9 cellular contexts compared by ENCODE assay signal in the genomic region with DNA sequence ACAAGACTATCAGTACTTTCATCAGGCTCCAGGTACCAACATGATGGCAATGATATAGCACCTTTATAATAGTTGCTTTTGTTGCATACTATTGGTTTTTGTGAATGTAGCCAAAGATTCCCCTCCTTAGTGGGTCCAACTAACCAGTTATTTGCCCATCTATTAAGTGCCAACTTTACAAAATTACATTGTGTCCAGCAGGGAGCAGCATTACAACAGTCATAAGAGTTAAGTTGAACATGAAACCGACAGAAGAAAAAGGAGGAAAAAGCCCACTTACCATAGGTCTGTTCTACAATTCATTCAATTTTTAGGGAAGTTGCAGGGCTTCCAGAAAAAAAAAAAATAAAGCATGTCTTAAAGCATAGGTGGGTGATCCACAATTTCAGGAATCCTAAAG. TPM values are rescaled to one million over a fixed set of nuclear protein-coding genes. Genes with fewer than 3 reads are reported as not detected.
DNase-seq lines count a peak whose midpoint lies in the region; ATAC-seq and TF ChIP-seq lines count a peak whose summit lies in the region.
"Had no signal": no experiment of that assay in that cellular context is flagged by ENCODE, and none has a peak within 500 bp of the region (broad histone marks: within the 10 kb centered on the region; RNA-seq: fewer than 3 reads in every experiment).

No MANE protein-coding gene starts in this region.

- H2AFZ ChIP-seq in MM.1S (ENCODE audit: low read length), result no peak overlapping the region

- H3K9ac ChIP-seq in MM.1S (ENCODE audit: low read length), result no peak overlapping the region

- intact Hi-C loops in MCF 10A (cut with micrococcal nuclease), result loop anchor here (1.0 to 10.0 kb wide), 5 partner anchors 154 to 687 kb away; no protein-coding TSS in a partner anchor
- intact Hi-C loops in breast epithelium (cut with DNase I; ENCODE audit: low total_unique reads), result no loop called here
- intact Hi-C loops in body of pancreas (cut with DNase I), result no loop called here

- H3K36me3 ChIP-seq in breast epithelium, result no peaks in the 10 kb centered on the region
- no peaks in the 10 kb centered on the region for H3K36me3 ChIP-seq in MM.1S (replicated peaks; ENCODE audit: insufficient read depth, low read length)
- H3K36me3 ChIP-seq in body of pancreas (replicated peaks in 1 of 2; ENCODE audit: insufficient read depth in 1 of 2, low read depth in 2 of 2), result no peaks in the 10 kb centered on the region

- H3K4me1 ChIP-seq in breast epithelium (no peaks in the 10 kb centered on the region), MM.1S (ENCODE audit: low read length) (no peaks in the 10 kb centered on the region), body of pancreas (peaks cover 11% of the 10 kb centered on the region)

- TF ChIP-seq POLR2A in breast epithelium (IDR thresholded peaks at IDR 0.05) (no peak), body of pancreas (IDR thresholded peaks at IDR 0.05) (no peak)

- H3K79me2 ChIP-seq in MM.1S (ENCODE audit: low read length), result peaks cover 4% of the 10 kb centered on the region; the same call in 1 of the 2 replicates

- no peaks in the 10 kb centered on the region for H3K9me2 ChIP-seq in MM.1S (replicated peaks; ENCODE audit: insufficient read depth, low read length)

- no peaks in the 10 kb centered on the region for H3K9me3 Mint-ChIP-seq in MCF 10A (ENCODE audit: unreplicated experiment)
- no peaks in the 10 kb centered on the region for H3K9me3 Mint-ChIP-seq in activated naive CD4-positive, alpha-beta T cell treated with anti-CD3 and anti-CD28 coated beads, Interleukin-2, amount 10 ng/mL, durations not matched to agents 7 days and 5 days

- peaks cover 11% of the 10 kb centered on the region for H3K4me1 Mint-ChIP-seq in MCF 10A (ENCODE audit: insufficient read depth, unreplicated experiment)
- no peaks in the 10 kb centered on the region for H3K4me1 Mint-ChIP-seq in activated naive CD4-positive, alpha-beta T cell treated with anti-CD3 and anti-CD28 coated beads, Interleukin-2, amount 10 ng/mL, durations not matched to agents 7 days and 5 days

- H3K27me3 ChIP-seq in breast epithelium (no peaks in the 10 kb centered on the region), MM.1S (replicated peaks; ENCODE audit: insufficient read depth, low read length) (no peaks in the 10 kb centered on the region), body of pancreas (no peaks in the 10 kb centered on the region)

- no peak overlapping the region for H3K27ac ChIP-seq in breast epithelium
- H3K27ac ChIP-seq in MM.1S (ENCODE audit: low read length), result no peak overlapping the region
- no peak overlapping the region for H3K27ac ChIP-seq in body of pancreas

- no peaks in the 10 kb centered on the region for H3F3A ChIP-seq in MM.1S (ENCODE audit: insufficient read depth, low read length)

- DNase-seq in MCF 10A (ENCODE audit: unreplicated experiment), result peak; percentile 52
- no peak for DNase-seq in breast epithelium (ENCODE audit: low spot score in 2 of 2)
- DNase-seq in MM.1S, result peak; percentile 34
- DNase-seq in body of pancreas, result peak in 3 of 4 donors; percentile 18 to 45 (median 21)
- peak; percentile 68 for DNase-seq in myocyte (ENCODE audit: low read depth)
- no peak for DNase-seq in NCI-H774 (lab: John Stamatoyannopoulos, UW)
- DNase-seq in activated naive CD4-positive, alpha-beta T cell treated with anti-CD3 and anti-CD28 coated beads, Interleukin-2, amount 10 ng/mL, durations not matched to agents 7 days and 5 days, result no peak

- no peaks in the 10 kb centered on the region for H4K20me1 ChIP-seq in MM.1S (ENCODE audit: insufficient read depth, low read length)

- TF ChIP-seq CTCF in MCF 10A (IDR thresholded peaks at IDR 0.05; ENCODE audit: unreplicated experiment) (peak; percentile 43), breast epithelium (IDR thresholded peaks at IDR 0.05) (peak in 1 of 3 donors; percentile 37), MM.1S (IDR thresholded peaks at IDR 0.05; ENCODE audit: low read length) (peak; percentile 43), body of pancreas (IDR thresholded peaks at IDR 0.05) (peak in 6 of 7 experiments; percentile 19 to 58 (median 44))

- no peak overlapping the region for H3K27ac Mint-ChIP-seq in MCF 10A (ENCODE audit: low read depth, unreplicated experiment)
- no peak overlapping the region for H3K27ac Mint-ChIP-seq in activated naive CD4-positive, alpha-beta T cell treated with anti-CD3 and anti-CD28 coated beads, Interleukin-2, amount 10 ng/mL, durations not matched to agents 7 days and 5 days
- H3K27ac Mint-ChIP-seq: activated naive CD8-positive, alpha-beta T cell had no signal

- ATAC-seq in body of pancreas, result no peak
- no peak for ATAC-seq in GM18858 (IDR thresholded peaks at IDR 0.05; ENCODE audit: unreplicated experiment)

- H3K9me3 ChIP-seq in breast epithelium (no peaks in the 10 kb centered on the region), MM.1S (replicated peaks; ENCODE audit: insufficient read depth, low read length) (no peaks in the 10 kb centered on the region), body of pancreas (no peaks in the 10 kb centered on the region)

- no peak overlapping the region for H3K4me3 Mint-ChIP-seq in MCF 10A (ENCODE audit: unreplicated experiment)
- H3K4me3 Mint-ChIP-seq in activated naive CD4-positive, alpha-beta T cell treated with anti-CD3 and anti-CD28 coated beads, Interleukin-2, amount 10 ng/mL, durations not matched to agents 7 days and 5 days, result no peak overlapping the region
- H3K4me3 Mint-ChIP-seq: activated naive CD8-positive, alpha-beta T cell had no signal

- no peak overlapping the region for H3K4me2 ChIP-seq in MM.1S (ENCODE audit: low read depth, low read length)

- WGBS in body of pancreas, 2 donors, result 10 to 13% methylated on average over 1 of the region's 1 CpG

- POLR2A ChIA-PET in MCF 10A (lab: Yijun Ruan, JAX), result no interaction called here

- peaks cover 14% of the 10 kb centered on the region for H3K36me3 Mint-ChIP-seq in MCF 10A (ENCODE audit: insufficient read depth, unreplicated experiment)
- peaks cover 3% of the 10 kb centered on the region for H3K36me3 Mint-ChIP-seq in activated naive CD4-positive, alpha-beta T cell treated with anti-CD3 and anti-CD28 coated beads, Interleukin-2, amount 10 ng/mL, durations not matched to agents 7 days and 5 days

- CTCF ChIA-PET in MCF 10A (lab: Yijun Ruan, JAX), result interaction anchor here (0.6 to 1.2 kb wide), 11 partner anchors 28 to 1203 kb away, joined by 3 to 7 read pairs (median 4); no protein-coding TSS in a partner anchor
- CTCF ChIA-PET in activated naive CD4-positive, alpha-beta T cell treated with anti-CD3 and anti-CD28 coated beads, Interleukin-2, amount 10 ng/mL, durations not matched to agents 7 days and 5 days (lab: Charles Lee), result no interaction called here

- H3K4me3 ChIP-seq in breast epithelium (no peak overlapping the region), MM.1S (ENCODE audit: low read length) (no peak overlapping the region), body of pancreas (no peak overlapping the region)

- H3K27me3 Mint-ChIP-seq in MCF 10A (ENCODE audit: insufficient read depth, unreplicated experiment), result no peaks in the 10 kb centered on the region
- no peaks in the 10 kb centered on the region for H3K27me3 Mint-ChIP-seq in activated naive CD4-positive, alpha-beta T cell treated with anti-CD3 and anti-CD28 coated beads, Interleukin-2, amount 10 ng/mL, durations not matched to agents 7 days and 5 days
- H3K27me3 Mint-ChIP-seq: activated naive CD8-positive, alpha-beta T cell had no signal

- BruUV-seq in MCF 10A (replicated peaks; lab: Mats Ljungman, UMichigan), result no TSS peak

RNA-seq across cellular contexts. Expression of gene IMMP1L, which starts 21.6 kb away (rescaled TPM):
- total RNA-seq in MCF 10A (2022) (26.7 and 32.2 TPM in 2 replicates), breast epithelium (10 to 100 TPM; 23.9 to 66.3 (median 27.2) TPM), body of pancreas (10 to 100 TPM; 11.5 to 15.3 TPM), myocyte (21.5 and 42.5 TPM in 2 replicates)
- 39.3 TPM for polyA plus RNA-seq in myocyte (2012)

RNA-seq across cellular contexts. Expression of gene ELP4, which starts 21.7 kb away (rescaled TPM):
- 16.2 and 18.3 TPM in 2 replicates for total RNA-seq in MCF 10A (2022)
- total RNA-seq in breast epithelium, result 10 to 100 TPM; 22.2 to 36.1 (median 24.6) TPM
- 10 to 100 TPM; 20.2 to 33.3 TPM for total RNA-seq in body of pancreas
- 22.3 and 27.2 TPM in 2 replicates for total RNA-seq in myocyte
- 10.7 TPM for polyA plus RNA-seq in myocyte (2012)

Comparison
In these comparisons a context has a peak if more than half of its experiments do, and no peak if none do; other contexts are left out.
1. DNase-seq: peak in MCF 10A (single experiment), MM.1S (single experiment), body of pancreas (3 of 4) and myocyte (single experiment); none in breast epithelium (0 of 2), NCI-H774 (single experiment) and activated naive CD4-positive, alpha-beta T cell treated with anti-CD3 and anti-CD28 coated beads, Interleukin-2, amount 10 ng/mL, durations not matched to agents 7 days and 5 days (single experiment).